Comparison of ENCODE assay signal across 8 cellular contexts in the genomic region with DNA sequence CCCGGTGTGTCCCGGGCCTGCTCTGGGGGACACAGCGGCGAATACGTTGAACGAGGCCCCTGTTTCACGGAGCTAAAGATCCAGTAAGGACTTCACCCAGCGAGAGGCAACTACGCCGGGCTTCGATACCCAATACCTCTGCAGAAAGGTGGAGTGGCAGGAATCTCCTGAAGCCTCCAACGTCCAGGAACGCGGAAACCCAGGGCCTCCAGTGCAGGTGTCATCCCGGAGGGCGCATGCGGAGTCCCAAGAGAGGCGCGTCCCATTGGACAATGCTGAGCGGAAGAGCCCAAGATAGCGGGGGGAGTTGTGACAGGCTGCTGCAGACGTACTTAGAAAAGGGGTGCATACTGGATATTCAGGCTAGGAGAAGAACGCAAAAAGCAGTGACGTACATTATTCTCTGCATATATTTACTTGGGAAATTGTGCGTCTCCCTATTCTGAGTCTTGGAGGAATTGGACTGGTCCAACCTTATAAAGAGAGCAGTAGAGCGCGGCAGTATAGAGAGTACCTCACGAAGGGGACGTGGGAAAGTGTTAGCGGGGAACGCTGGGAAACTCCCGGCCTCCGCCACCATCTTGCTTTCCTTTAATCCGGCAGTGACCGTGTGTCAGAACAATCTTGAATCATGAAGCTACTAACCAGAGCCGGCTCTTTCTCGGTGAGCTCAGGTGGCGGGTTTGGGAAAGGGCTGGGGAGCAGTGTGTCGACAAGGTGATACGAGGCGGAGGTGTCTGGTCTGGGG. TPM values are rescaled to one million over a fixed set of nuclear protein-coding genes. Genes with fewer than 3 reads are reported as not detected.
A peak's percentile ranks its signal among the peaks of the same experiment; 100 is the strongest.
DNase-seq lines count a peak whose midpoint lies in the region; ATAC-seq, FAIRE-seq and TF ChIP-seq lines count a peak whose summit lies in the region.

Gene UQCRC2 (plus strand): TSS at position 569 of the 748 bp plus-strand sequence. CDS start 63 bp downstream, at position 632.

- no peaks in the 10 kb centered on the region for H3K27me3 Mint-ChIP-seq in astrocyte (ENCODE audit: low read depth, unreplicated experiment)

- H3K9me3 Mint-ChIP-seq in astrocyte (ENCODE audit: unreplicated experiment), result no peaks in the 10 kb centered on the region

- H4K20me1 ChIP-seq in astrocyte (ENCODE audit: insufficient read depth, low read length) (peaks cover 44% of the 10 kb centered on the region), hepatocyte (ENCODE audit: insufficient read depth, poor library complexity, severe bottlenecking) (peaks cover 14% of the 10 kb centered on the region)

- intact Hi-C loops in aorta (cut with DNase I), result loop anchor here (2.0 to 10.0 kb wide), 3 partner anchors 128 to 236 kb away; no protein-coding TSS in a partner anchor

- H3K4me1 ChIP-seq in astrocyte (ENCODE audit: insufficient read depth, low read length) (peaks cover 15% of the 10 kb centered on the region), hepatocyte (ENCODE audit: insufficient read depth) (peaks cover 11% of the 10 kb centered on the region), aorta (ENCODE audit: control insufficient read depth in 1 of 2, insufficient read depth in 2 of 2, low read length in 2 of 2) (peaks cover 2 to 6% of the 10 kb centered on the region in 2 donors)

- no peaks in the 10 kb centered on the region for H3K9me2 ChIP-seq in hepatocyte (replicated peaks; ENCODE audit: insufficient read depth)

- H3K4me2 ChIP-seq in astrocyte (ENCODE audit: low read length) (peak within 1 kb of the TSS; percentile 99), hepatocyte (peak within 1 kb of the TSS; percentile 90)

- peak within 1 kb of the TSS; percentile 100 for H3K27ac Mint-ChIP-seq in astrocyte (ENCODE audit: unreplicated experiment)

- DNase-seq in NCI-H2029 treated with DMSO at 0.1 percent for 48 hours (lab: John Stamatoyannopoulos, UW), result peak; percentile 99
- DNase-seq in T-helper 22 cell (ENCODE audit: low read depth), result peak; percentile 83
- DNase-seq in astrocyte (ENCODE audit: low read depth), result peak; percentile 88
- DNase-seq in hepatocyte (ENCODE audit: low spot score), result peak; percentile 96
- peak; percentile 89 for DNase-seq in renal cortical epithelial cell (ENCODE audit: low read depth)
- DNase-seq in aorta, result peak; percentile 92 to 93

- H3K4me3 Mint-ChIP-seq in astrocyte (ENCODE audit: unreplicated experiment), result peak within 1 kb of the TSS; percentile 100

- H3K9me3 ChIP-seq in astrocyte (ENCODE audit: insufficient read depth, low read depth, low read length), result no peaks in the 10 kb centered on the region
- no peaks in the 10 kb centered on the region for H3K9me3 ChIP-seq in hepatocyte (ENCODE audit: low read depth)
- H3K9me3 ChIP-seq in aorta (ENCODE audit: control insufficient read depth, low read length), result no peaks in the 10 kb centered on the region

- WGBS in hepatocyte (ENCODE audit: low lambda C conversion rate, missing lambda C conversion rate), result under 1% methylated on average over 41 of the region's 41 CpGs
- 0% methylated on average over 41 of the region's 41 CpGs for WGBS in aorta, 2 donors

- H3K27me3 ChIP-seq in astrocyte (ENCODE audit: insufficient read depth, low read length) (no peaks in the 10 kb centered on the region), hepatocyte (no peaks in the 10 kb centered on the region), aorta (ENCODE audit: control insufficient read depth in 1 of 2, insufficient read depth in 2 of 2, low read length in 1 of 2) (no peaks in the 10 kb centered on the region)

- FAIRE-seq in astrocyte (lab: Jason Lieb, UNC), result no peak

- H3K4me1 Mint-ChIP-seq in astrocyte (ENCODE audit: low read depth, unreplicated experiment), result peaks cover 2% of the 10 kb centered on the region

- peak within 1 kb of the TSS; percentile 98 for H3K4me3 ChIP-seq in astrocyte (ENCODE audit: insufficient read depth, low read depth, low read length)
- H3K4me3 ChIP-seq in hepatocyte, result peak within 1 kb of the TSS; percentile 71
- peak within 1 kb of the TSS; percentile 78 to 88 for H3K4me3 ChIP-seq in aorta (ENCODE audit: low read length in 2 of 2)

- TF ChIP-seq CTCF in astrocyte (IDR thresholded peaks at IDR 0.05; ENCODE audit: insufficient read depth, low read depth, low read length) (no peak), hepatocyte (IDR thresholded peaks at IDR 0.05; ENCODE audit: poor library complexity) (no peak)

- H2AFZ ChIP-seq in astrocyte (ENCODE audit: low read depth, low read length), result peak within 1 kb of the TSS; percentile 99
- peak within 1 kb of the TSS; percentile 50 for H2AFZ ChIP-seq in hepatocyte

- peaks cover 8% of the 10 kb centered on the region for H3K36me3 ChIP-seq in astrocyte (ENCODE audit: insufficient read depth, low read length)
- H3K36me3 ChIP-seq in hepatocyte (replicated peaks; ENCODE audit: insufficient read depth, low read depth), result no peaks in the 10 kb centered on the region
- H3K36me3 ChIP-seq in aorta (ENCODE audit: control insufficient read depth in 1 of 2, insufficient read depth in 2 of 2, low read length in 1 of 2), result peaks cover 0 to 2% of the 10 kb centered on the region in 2 donors

- ATAC-seq in GM18511 (IDR thresholded peaks at IDR 0.05; ENCODE audit: unreplicated experiment), result peak; percentile 88
- peak; percentile 79 for ATAC-seq in HG03025 (IDR thresholded peaks at IDR 0.05; ENCODE audit: low FRiP score, unreplicated experiment)
- peak; percentile 99 for ATAC-seq in aorta (ENCODE audit: low FRiP score)

- no peaks in the 10 kb centered on the region for H3K36me3 Mint-ChIP-seq in astrocyte (ENCODE audit: low read depth, unreplicated experiment)

- H3K79me2 ChIP-seq in astrocyte (ENCODE audit: insufficient read depth, low read length) (peaks cover 65% of the 10 kb centered on the region), hepatocyte (peaks cover 66% of the 10 kb centered on the region)

- H3K9ac ChIP-seq in astrocyte (ENCODE audit: low read length), result peak within 1 kb of the TSS; percentile 96

- H3K27ac ChIP-seq in astrocyte (ENCODE audit: low read depth, low read length), result peak within 1 kb of the TSS; percentile 100
- peak within 1 kb of the TSS; percentile 94 for H3K27ac ChIP-seq in hepatocyte
- H3K27ac ChIP-seq in aorta (ENCODE audit: low read depth in 1 of 2, low read length in 2 of 2), result peak within 1 kb of the TSS; percentile 50 to 88

RNA-seq across cellular contexts. Expression of gene UQCRC2, which starts in this region (rescaled TPM):
- total RNA-seq in astrocyte (169 and 179 TPM in 2 replicates), hepatocyte (144 and 166 TPM in 2 replicates), renal cortical epithelial cell (185 and 268 TPM in 2 replicates), aorta (100 to 1,000 TPM; 140 to 143 TPM)
- polyA plus RNA-seq in hepatocyte (129 and 138 TPM in 2 replicates), aorta (100 to 1,000 TPM; 122 to 123 TPM)

Comparison
In these comparisons a context has a peak if more than half of its experiments do, and no peak if none do; other contexts are left out.
1. Peak in every context shown above with its lines: DNase-seq, ATAC-seq, H3K4me3 ChIP-seq and H3K27ac ChIP-seq.